ENCODE assay signal across 2 cellular contexts in genomic region chr2:187556493-187556892, GRCh38. TPM values are rescaled to one million over a fixed set of nuclear protein-coding genes. Genes with fewer than 3 reads are reported as not detected.
"Had no signal": no experiment of that assay in that cellular context is flagged by ENCODE, and none has a peak within 500 bp of the region (broad histone marks: within the 10 kb centered on the region; RNA-seq: fewer than 3 reads in every experiment).

No MANE protein-coding gene starts in this region.

RNA-seq across cellular contexts. Expression of gene TFPI, which starts 2.3 kb away (rescaled TPM):
- total RNA-seq: naive thymus-derived CD8-positive, alpha-beta T cell had no signal
- polyA plus RNA-seq: naive thymus-derived CD4-positive, alpha-beta T cell; naive thymus-derived CD8-positive, alpha-beta T cell had no signal
